28 cellular contexts compared by ENCODE assay signal in genomic region chr18:3616142-3616541, GRCh38.
"Had no signal": no experiment of that assay in that cellular context is flagged by ENCODE, and none has a peak within 500 bp of the region (broad histone marks: within the 10 kb centered on the region; RNA-seq: fewer than 3 reads in every experiment).

No MANE protein-coding gene starts in this region.

- H3K27me3 Mint-ChIP-seq: activated naive CD8-positive, alpha-beta T cell; activated T-cell treated with anti-CD3 and anti-CD28 coated beads, Interleukin-2, amount 50 U/mL, for 24 hours; activated T-helper 17 cell treated with anti-CD3 and anti-CD28 coated beads, Interleukin-2, amount 50 U/mL, for 72 hours; central memory CD8-positive, alpha-beta T cell had no signal

- H3K27ac ChIP-seq: adrenal gland, ascending aorta, brain microvascular endothelial cell, epithelial cell of prostate, heart left ventricle, neutrophil, ovary, psoas muscle, right atrium auricular region, tibial artery, WERI-Rb-1 had no signal

- H3K36me3 ChIP-seq: adrenal gland, ascending aorta, brain microvascular endothelial cell, heart left ventricle, neutrophil, ovary, right atrium auricular region, tibial artery, WERI-Rb-1 had no signal

- H3K36me3 Mint-ChIP-seq: activated naive CD8-positive, alpha-beta T cell; natural killer cell had no signal

- FAIRE-seq: colon, islet of Langerhans, TTC549 had no signal

- H3K9me3 Mint-ChIP-seq: activated T-cell treated with anti-CD3 and anti-CD28 coated beads, Interleukin-2, amount 50 U/mL, for 24 hours; activated T-helper 17 cell treated with anti-CD3 and anti-CD28 coated beads, Interleukin-2, amount 50 U/mL, for 72 hours; central memory CD8-positive, alpha-beta T cell; natural killer cell had no signal

- H3K4me3 Mint-ChIP-seq: activated CD8-positive, alpha-beta T cell treated with anti-CD3 and anti-CD28 coated beads, Interleukin-2, amount 10 ng/mL, durations not matched to agents 7 days and 5 days; activated naive CD8-positive, alpha-beta T cell; activated T-cell treated with anti-CD3 and anti-CD28 coated beads, Interleukin-2, amount 50 U/mL, for 24 hours; activated T-helper 17 cell treated with anti-CD3 and anti-CD28 coated beads, Interleukin-2, amount 50 U/mL, for 72 hours; central memory CD8-positive, alpha-beta T cell; natural killer cell had no signal

- H3K27me3 ChIP-seq: adrenal gland, ascending aorta, brain microvascular endothelial cell, heart left ventricle, neutrophil, ovary, right atrium auricular region, tibial artery had no signal

- H3K4me1 Mint-ChIP-seq: activated T-helper 17 cell treated with anti-CD3 and anti-CD28 coated beads, Interleukin-2, amount 50 U/mL, for 72 hours; central memory CD8-positive, alpha-beta T cell; natural killer cell had no signal

- H3K9me3 ChIP-seq: adrenal gland, ascending aorta, heart left ventricle, neutrophil, ovary, psoas muscle, right atrium auricular region, tibial artery had no signal

- ATAC-seq: activated CD8-positive, alpha-beta T cell treated with anti-CD3 and anti-CD28 coated beads, Interleukin-2, amount 10 ng/mL, durations not matched to agents 7 days and 5 days; activated T-helper 17 cell treated with anti-CD3 and anti-CD28 coated beads, Interleukin-2, amount 50 U/mL, for 72 hours; heart left ventricle; left ventricle myocardium superior; natural killer cell; psoas muscle; stimulated activated naive CD8-positive, alpha-beta T cell treated with anti-CD3 and anti-CD28 coated beads, Interleukin-15, Interleukin-2, amounts not matched to agents 100 U/mL and 50 U/mL, for 24 hours had no signal

- H3K4me3 ChIP-seq: adrenal gland, ascending aorta, heart left ventricle, ovary, psoas muscle, right atrium auricular region, tibial artery had no signal

- DNase-seq: activated CD4-positive, alpha-beta T cell treated with anti-CD3 and anti-CD28 coated beads for 1 hour; activated CD4-positive, alpha-beta T cell treated with anti-CD3 and anti-CD28 coated beads, Interleukin-2, amount 50 U/mL, for 1 hour; activated CD8-positive, alpha-beta T cell treated with anti-CD3 and anti-CD28 coated beads, Interleukin-2, amount 10 ng/mL, durations not matched to agents 7 days and 5 days; activated T-cell treated with anti-CD3 and anti-CD28 coated beads, Interleukin-2, amount 50 U/mL, for 24 hours; brain microvascular endothelial cell; heart left ventricle; left ventricle myocardium superior; mammary epithelial cell; midbrain; natural killer cell; ovary; psoas muscle; stimulated activated CD4-positive, alpha-beta T cell treated with anti-CD3 and anti-CD28 coated beads, Interleukin-12 subunit alpha, Interleukin-12 subunit beta, amount 100 ng/mL, for 4 hours; stimulated activated CD4-positive, alpha-beta T cell treated with anti-CD3 and anti-CD28 coated beads, Interleukin-4, amount 100 ng/mL, for 4 hours; stimulated activated naive CD8-positive, alpha-beta T cell treated with anti-CD3 and anti-CD28 coated beads, Interleukin-15, Interleukin-2, amounts not matched to agents 100 U/mL and 50 U/mL, for 24 hours; tibial artery; WERI-Rb-1 had no signal

- H3K27ac Mint-ChIP-seq: activated CD8-positive, alpha-beta T cell treated with anti-CD3 and anti-CD28 coated beads, Interleukin-2, amount 10 ng/mL, durations not matched to agents 7 days and 5 days; activated naive CD8-positive, alpha-beta T cell; activated T-cell treated with anti-CD3 and anti-CD28 coated beads, Interleukin-2, amount 50 U/mL, for 24 hours; activated T-helper 17 cell treated with anti-CD3 and anti-CD28 coated beads, Interleukin-2, amount 50 U/mL, for 72 hours; natural killer cell had no signal

- H3K4me1 ChIP-seq: adrenal gland, ascending aorta, heart left ventricle, psoas muscle, right atrium auricular region, tibial artery had no signal
